ENCODE assay signal across 12 cellular contexts in genomic region chr3:160929595-160929994, GRCh38.
DNase-seq lines count a peak whose midpoint lies in the region; ATAC-seq, FAIRE-seq and TF ChIP-seq lines count a peak whose summit lies in the region.
"Had no signal": no experiment of that assay in that cellular context is flagged by ENCODE, and none has a peak within 500 bp of the region (broad histone marks: within the 10 kb centered on the region; RNA-seq: fewer than 3 reads in every experiment).

No MANE protein-coding gene starts in this region.

- no peak overlapping the region for H2BK5ac ChIP-seq in H1 (ENCODE audit: low read depth, low read length)

- H2AK5ac ChIP-seq in H1 (ENCODE audit: low read depth, low read length), result no peak overlapping the region

- H3K56ac ChIP-seq in H1 (replicated peaks; ENCODE audit: insufficient read length, low read depth, low read length), result no peak overlapping the region

- FAIRE-seq in H1 (lab: Jason Lieb, UNC), result no peak
- FAIRE-seq: endometrium had no signal

- H3K4me2 ChIP-seq in H1 (ENCODE audit: insufficient read depth in 1 of 2, low read depth in 2 of 2, low read length in 2 of 2), result no peak overlapping the region

- H3K36me3 ChIP-seq in BJ (ENCODE audit: control insufficient read depth, insufficient read depth, low read length) (no peaks in the 10 kb centered on the region), H1 (ENCODE audit: control insufficient read depth in 2 of 4, insufficient read depth in 4 of 4, low read length in 3 of 4) (no peaks in the 10 kb centered on the region), Peyer's patch (no peaks in the 10 kb centered on the region)
- H3K36me3 ChIP-seq: thoracic aorta had no signal

- H3K4me3 ChIP-seq in BJ (ENCODE audit: low read depth, low read length) (no peak overlapping the region), LNCaP clone FGC (ENCODE audit: low read depth, low read length) (no peak overlapping the region), H1 (ENCODE audit: extremely low read depth in 1 of 4, insufficient read depth in 2 of 4, low read depth in 3 of 4, low read length in 4 of 4) (no peak overlapping the region), Peyer's patch (no peak overlapping the region)
- H3K4me3 ChIP-seq: thoracic aorta had no signal

- TF ChIP-seq CTCF in BJ (IDR thresholded peaks at IDR 0.05; ENCODE audit: insufficient read depth, low read depth, low read length) (peak; percentile 25; the same call in 1 of the 2 replicates), LNCaP clone FGC (IDR thresholded peaks at IDR 0.05; ENCODE audit: control insufficient read depth, extremely low read depth, insufficient read depth) (0 out of 2 replicates have a peak, but pooled peaks have one; percentile 6), H1 (IDR thresholded peaks at IDR 0.05; ENCODE audit: control extremely low read depth in 1 of 3, insufficient read depth in 1 of 3, low read depth in 1 of 3, low read length in 3 of 3) (peak; percentile 15 to 36 (median 27); a peak in 2 of 4 replicates), Peyer's patch (IDR thresholded peaks at IDR 0.05) (no peak)

- H3K9ac ChIP-seq in H1 (replicated peaks in 1 of 4; ENCODE audit: extremely low read depth in 1 of 4, low read depth in 3 of 4, low read length in 3 of 4), result no peak overlapping the region

- no peak overlapping the region for H3K18ac ChIP-seq in H1 (ENCODE audit: extremely low read depth, low read length)

- no peak overlapping the region for H4K5ac ChIP-seq in H1 (ENCODE audit: insufficient read length, low read depth, low read length)

- H3K23ac ChIP-seq in H1 (ENCODE audit: insufficient read length), result no peak overlapping the region

- no peaks in the 10 kb centered on the region for H4K20me1 ChIP-seq in H1 (replicated peaks in 1 of 2; ENCODE audit: control insufficient read depth in 1 of 2, insufficient read depth in 2 of 2, low read length in 2 of 2)

- H3K14ac ChIP-seq in H1 (ENCODE audit: insufficient read length), result no peak overlapping the region

- no peak overlapping the region for H4K91ac ChIP-seq in H1 (replicated peaks; ENCODE audit: insufficient read length, low read length)

- H3K9me3 ChIP-seq in H1 (ENCODE audit: insufficient read depth in 2 of 2, low read depth in 1 of 2, low read length in 1 of 2), result no peaks in the 10 kb centered on the region
- no peaks in the 10 kb centered on the region for H3K9me3 ChIP-seq in Peyer's patch
- H3K9me3 ChIP-seq: thoracic aorta had no signal

- WGBS in H1 (ENCODE audit: extremely low coverage in 1 of 2, insufficient coverage in 1 of 2, insufficient read length in 1 of 2, insufficient replicate concordance in 2 of 2, low coverage in 1 of 2, low lambda C conversion rate in 2 of 2, missing lambda C conversion rate in 1 of 2), 2 experiments, result 76% methylated on average over 2 of the region's 2 CpGs; no CpG with 5 or more reads in 1 of the 2 experiments

- H2BK120ac ChIP-seq in H1 (replicated peaks; ENCODE audit: low read depth, low read length), result no peak overlapping the region

- peak in 1 of 2 experiments; percentile 16; a peak in 2 of 4 replicates for TF ChIP-seq RAD21 in H1 (IDR thresholded peaks at IDR 0.05 in 1 of 2, conservative IDR thresholded peaks at IDR 0.05 in 1 of 2; ENCODE audit: low read depth in 2 of 2, low read length in 2 of 2)

- CTCF ChIA-PET in BJ (lab: Yijun Ruan, JAX) (interaction anchor here (1.0 to 6.1 kb wide), 4 partner anchors 10 to 339 kb away, joined by 3 to 40 read pairs (median 9); no protein-coding TSS in a partner anchor), H1 (lab: Charles Lee; ENCODE audit: partially characterized antibody) (interaction anchor here (0.6 to 8.3 kb wide), 7 partner anchors 11 to 1649 kb away, joined by 3 to 47 read pairs (median 6); no protein-coding TSS in a partner anchor)

- no peak overlapping the region for H3K4ac ChIP-seq in H1 (replicated peaks; ENCODE audit: insufficient read length, low read depth, low read length)

- DNase-seq in BJ (ENCODE audit: low read depth), result no peak
- no peak for DNase-seq in LNCaP clone FGC (ENCODE audit: low read depth)
- no peak for DNase-seq in H1 (ENCODE audit: low read depth in 1 of 2, low spot score in 2 of 2)
- DNase-seq in lung microvascular endothelial cell (ENCODE audit: low read depth in 2 of 2), result peak; percentile 8 to 34
- DNase-seq in Peyer's patch, result no peak
- no peak for DNase-seq in NCI-H748 treated with DMSO at 0.1 percent for 48 hours (lab: John Stamatoyannopoulos, UW)
- DNase-seq: activated T-cell treated with anti-CD3 and anti-CD28 coated beads, Interleukin-2, amount 50 U/mL, for 4 hours; MV-4-11 had no signal

- no peak overlapping the region for H2BK15ac ChIP-seq in H1 (ENCODE audit: low read length)

- H3K27ac ChIP-seq in H1 (ENCODE audit: low read depth, low read length) (no peak overlapping the region), Peyer's patch (no peak overlapping the region)
- H3K27ac ChIP-seq: thoracic aorta had no signal

- POLR2A ChIA-PET in BJ (lab: Charles Lee) (no interaction called here), H1 (lab: Charles Lee; ENCODE audit: partially characterized antibody) (no interaction called here)

- TF ChIP-seq POLR2A in H1 (IDR thresholded peaks at IDR 0.05; ENCODE audit: control extremely low read depth in 1 of 2, low read depth in 2 of 2, low read length in 2 of 2), result no peak
- no peak for TF ChIP-seq POLR2A in Peyer's patch (IDR thresholded peaks at IDR 0.05)

- H3K23me2 ChIP-seq in H1 (ENCODE audit: low read depth, low read length), result no peaks in the 10 kb centered on the region

- no peak overlapping the region for H4K8ac ChIP-seq in H1 (ENCODE audit: extremely low read depth, insufficient read depth, low read length)

- H2BK20ac ChIP-seq in H1 (ENCODE audit: low read length), result no peak overlapping the region

- H3K79me2 ChIP-seq in H1 (ENCODE audit: control insufficient read depth in 1 of 2, insufficient read depth in 2 of 2, low read length in 2 of 2), result no peaks in the 10 kb centered on the region

- H2BK12ac ChIP-seq in H1 (ENCODE audit: low read depth, low read length), result no peak overlapping the region

- no peaks in the 10 kb centered on the region for H3K4me1 ChIP-seq in H1 (replicated peaks in 1 of 4; ENCODE audit: control insufficient read depth in 3 of 4, insufficient read depth in 4 of 4, low read length in 3 of 4)
- no peaks in the 10 kb centered on the region for H3K4me1 ChIP-seq in Peyer's patch

- H2AFZ ChIP-seq in H1 (ENCODE audit: low read length), result no peak overlapping the region

- TF ChIP-seq EP300 in H1 (IDR thresholded peaks at IDR 0.05; ENCODE audit: borderline replicate concordance in 1 of 2, low read depth in 2 of 2, low read length in 2 of 2), result no peak

- H3K27me3 ChIP-seq in BJ (ENCODE audit: control insufficient read depth, insufficient read depth, low read length) (no peaks in the 10 kb centered on the region), H1 (replicated peaks in 1 of 4; ENCODE audit: control insufficient read depth in 3 of 4, extremely low read depth in 1 of 4, insufficient read depth in 3 of 4, low read length in 3 of 4) (no peaks in the 10 kb centered on the region), Peyer's patch (no peaks in the 10 kb centered on the region)

- ATAC-seq in HG02970 (IDR thresholded peaks at IDR 0.05; ENCODE audit: low FRiP score, unreplicated experiment), result no peak
- ATAC-seq in activated CD4-positive, CD25-positive, alpha-beta regulatory T cell treated with anti-CD3 and anti-CD28 coated beads, Interleukin-2, amount 50 U/mL, for 24 hours, result no peak
- ATAC-seq: activated T-cell treated with anti-CD3 and anti-CD28 coated beads, Interleukin-2, amount 50 U/mL, for 4 hours had no signal

- no peaks in the 10 kb centered on the region for H3K79me1 ChIP-seq in H1 (ENCODE audit: low read depth, low read length)

TF ChIP-seq in H1, 55 proteins besides CTCF, POLR2A, EP300 and RAD21:
- no peak for TF ChIP-seq BACH1 (IDR thresholded peaks at IDR 0.05; ENCODE audit: low read length)
- no peak for TF ChIP-seq CHD1 (IDR thresholded peaks at IDR 0.05; ENCODE audit: low read depth, low read length)
- TF ChIP-seq GTF2F1 (IDR thresholded peaks at IDR 0.05; ENCODE audit: borderline replicate concordance, low read depth, low read length), result no peak
- no peak for TF ChIP-seq TBP (IDR thresholded peaks at IDR 0.05; ENCODE audit: low read depth, low read length)
- TF ChIP-seq POU5F1 (IDR thresholded peaks at IDR 0.05; ENCODE audit: low read depth, low read length), result no peak
- no peak for TF ChIP-seq JUND (IDR thresholded peaks at IDR 0.05; ENCODE audit: low read length)
- no peak for TF ChIP-seq CREB1 (IDR thresholded peaks at IDR 0.05)
- TF ChIP-seq ASH2L (IDR thresholded peaks at IDR 0.05; ENCODE audit: low read length), result no peak
- TF ChIP-seq RBBP5 (IDR thresholded peaks at IDR 0.05; ENCODE audit: borderline replicate concordance, low read depth, low read length), result no peak
- TF ChIP-seq HDAC2 (IDR thresholded peaks at IDR 0.05; ENCODE audit: borderline replicate concordance in 1 of 2, low read depth in 2 of 2, low read length in 2 of 2), result no peak
- no peak for TF ChIP-seq ZNF274 (IDR thresholded peaks at IDR 0.05; ENCODE audit: borderline replicate concordance, extremely low read depth, low read length)
- no peak for TF ChIP-seq POLR2AphosphoS5 (IDR thresholded peaks at IDR 0.05; ENCODE audit: low read depth, low read length)
- TF ChIP-seq CTBP2 (IDR thresholded peaks at IDR 0.05; ENCODE audit: borderline replicate concordance, insufficient read depth, insufficient read length, low read length), result no peak
- no peak for TF ChIP-seq ATF3 (IDR thresholded peaks at IDR 0.05; ENCODE audit: insufficient read depth, low read depth, low read length)

Comparison
In these comparisons a context has a peak if more than half of its experiments do, and no peak if none do; other contexts are left out.
1. DNase-seq: peak in lung microvascular endothelial cell (2 of 2); none in BJ (single experiment), LNCaP clone FGC (single experiment), H1 (0 of 2), Peyer's patch (0 of 3) and NCI-H748 treated with DMSO at 0.1 percent for 48 hours (single experiment).
2. CTCF ChIP-seq: peak in BJ (single experiment), LNCaP clone FGC (single experiment) and H1 (3 of 3); none in Peyer's patch (0 of 6).